ENCODE assay signal across 8 cellular contexts in the genomic region with DNA sequence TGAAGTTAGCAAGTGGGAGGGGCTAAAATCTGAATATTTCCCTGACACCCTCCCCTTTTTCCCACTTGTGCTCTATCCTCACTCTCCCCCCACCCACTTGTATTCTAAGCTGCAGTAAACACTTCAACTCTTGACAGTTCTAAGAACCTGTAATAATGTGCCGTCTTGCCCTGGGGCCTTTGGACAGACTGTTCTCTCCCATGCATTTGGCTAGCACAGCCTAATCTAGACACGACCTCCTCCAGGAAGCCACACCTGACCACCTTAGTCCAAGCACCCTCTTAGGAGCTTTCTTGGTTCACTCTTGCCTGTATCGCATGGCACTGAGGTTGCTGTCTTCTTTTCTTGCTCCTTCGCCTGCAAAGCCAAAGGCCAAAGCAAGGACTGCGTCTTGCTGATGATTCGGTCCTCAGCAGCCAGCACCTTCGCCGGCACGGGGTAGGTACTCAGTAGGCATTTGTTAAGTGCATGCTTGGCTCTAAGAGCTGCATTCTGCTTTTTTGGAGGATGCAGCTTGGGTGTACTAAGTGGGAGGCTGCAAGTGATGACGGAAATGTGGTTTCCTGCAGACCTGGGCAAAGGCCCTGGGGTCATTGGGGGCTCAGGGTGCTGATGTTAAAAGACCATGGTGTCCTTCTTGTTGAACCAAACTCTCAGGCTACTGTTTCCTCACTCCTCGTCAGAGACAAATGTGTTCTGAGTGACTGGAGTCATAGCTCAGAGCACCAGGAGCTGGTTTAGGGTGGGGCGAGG. TPM values are rescaled to one million over a fixed set of nuclear protein-coding genes. Genes with fewer than 3 reads are reported as not detected.
A peak's percentile ranks its signal among the peaks of the same experiment; 100 is the strongest.
DNase-seq lines count a peak whose midpoint lies in the region; ATAC-seq and TF ChIP-seq lines count a peak whose summit lies in the region.

No MANE protein-coding gene starts in this region.

- H3K9me3 ChIP-seq in iPS-15b (ENCODE audit: control insufficient read depth, insufficient read depth, low read length) (no peaks in the 10 kb centered on the region), tibial nerve (no peaks in the 10 kb centered on the region), ascending aorta (no peaks in the 10 kb centered on the region)

- TF ChIP-seq EP300 in tibial nerve (IDR thresholded peaks at IDR 0.05), result no peak

- WGBS in tibial nerve, 2 donors, result 68% methylated on average over 12 of the region's 12 CpGs

- CTCF ChIA-PET in activated CD4-positive, alpha-beta memory T cell treated with anti-CD3 and anti-CD28 coated beads, Interleukin-2, amount 10 ng/mL, durations not matched to agents 7 days and 5 days (lab: Charles Lee), result interaction anchor here (0.8 to 2.4 kb wide), 2 partner anchors 66 to 72 kb away, joined by 3 to 9 read pairs; no protein-coding TSS in a partner anchor

- no peaks in the 10 kb centered on the region for H3K36me3 ChIP-seq in iPS-15b (ENCODE audit: control insufficient read depth, insufficient read depth, low read length)
- no peaks in the 10 kb centered on the region for H3K36me3 ChIP-seq in tibial nerve
- H3K36me3 ChIP-seq in ascending aorta, result no peaks in the 10 kb centered on the region

- no peak overlapping the region for H3K9ac ChIP-seq in iPS-15b (ENCODE audit: low read depth, low read length)

- POLR2A ChIA-PET in activated naive CD8-positive, alpha-beta T cell treated with anti-CD3 and anti-CD28 coated beads, Interleukin-2, amount 10 ng/mL, durations not matched to agents 7 days and 5 days (lab: Charles Lee), result interaction anchor here (0.6 kb wide), 2 partner anchors 16 to 33 kb away, joined by 3 read pairs; no protein-coding TSS in a partner anchor
- POLR2A ChIA-PET in activated CD4-positive, alpha-beta memory T cell treated with anti-CD3 and anti-CD28 coated beads, Interleukin-2, amount 10 ng/mL, durations not matched to agents 7 days and 5 days (lab: Charles Lee), result interaction anchor here (2.0 to 5.4 kb wide), 2 partner anchors 15 to 35 kb away, joined by 4 to 33 read pairs; no protein-coding TSS in a partner anchor

- peaks cover 15% of the 10 kb centered on the region for H3K4me1 ChIP-seq in iPS-15b (ENCODE audit: control insufficient read depth, insufficient read depth, low read length)
- peaks cover 0 to 33% (median 13%) of the 10 kb centered on the region in 4 donors for H3K4me1 ChIP-seq in tibial nerve
- peaks cover 0 to 23% of the 10 kb centered on the region in 2 donors for H3K4me1 ChIP-seq in ascending aorta

- H3K27ac ChIP-seq in tibial nerve (peak overlapping the region in 3 of 4 donors; percentile 87 to 96 (median 96)), ascending aorta (peak overlapping the region in 1 of 2 donors; percentile 70)

- ATAC-seq in activated naive CD8-positive, alpha-beta T cell treated with anti-CD3 and anti-CD28 coated beads, Interleukin-2, amount 10 ng/mL, durations not matched to agents 7 days and 5 days (ENCODE audit: low read depth), result no peak
- ATAC-seq in activated naive CD8-positive, alpha-beta T cell treated with anti-CD3 and anti-CD28 coated beads, Interleukin-2, amount 50 U/mL, for 24 hours, result no peak
- no peak for ATAC-seq in HG02610 (IDR thresholded peaks at IDR 0.05; ENCODE audit: unreplicated experiment)

- H3K27me3 ChIP-seq in iPS-15b (ENCODE audit: control insufficient read depth, insufficient read depth, low read length), result peaks cover 6% of the 10 kb centered on the region
- H3K27me3 ChIP-seq in tibial nerve, result no peaks in the 10 kb centered on the region
- H3K27me3 ChIP-seq in ascending aorta, result no peaks in the 10 kb centered on the region

- no peak for TF ChIP-seq POLR2A in tibial nerve (IDR thresholded peaks at IDR 0.05)

- no peaks in the 10 kb centered on the region for H3K9me3 Mint-ChIP-seq in activated naive CD8-positive, alpha-beta T cell treated with anti-CD3 and anti-CD28 coated beads, Interleukin-2, amount 10 ng/mL, durations not matched to agents 7 days and 5 days
- no peaks in the 10 kb centered on the region for H3K9me3 Mint-ChIP-seq in activated naive CD8-positive, alpha-beta T cell treated with anti-CD3 and anti-CD28 coated beads, Interleukin-2, amount 50 U/mL, for 24 hours
- no peaks in the 10 kb centered on the region for H3K9me3 Mint-ChIP-seq in activated CD4-positive, alpha-beta memory T cell treated with anti-CD3 and anti-CD28 coated beads, Interleukin-2, amount 10 ng/mL, durations not matched to agents 7 days and 5 days

- DNase-seq in activated naive CD8-positive, alpha-beta T cell treated with anti-CD3 and anti-CD28 coated beads, Interleukin-2, amount 10 ng/mL, durations not matched to agents 7 days and 5 days, result no peak
- no peak for DNase-seq in activated naive CD8-positive, alpha-beta T cell treated with anti-CD3 and anti-CD28 coated beads, Interleukin-2, amount 50 U/mL, for 24 hours
- DNase-seq in activated CD4-positive, alpha-beta memory T cell treated with anti-CD3 and anti-CD28 coated beads, Interleukin-2, amount 10 ng/mL, durations not matched to agents 7 days and 5 days, result no peak
- DNase-seq in tibial nerve (ENCODE audit: low spot score in 2 of 2), result no peak
- DNase-seq in HuH-7.5 (ENCODE audit: low spot score), result no peak
- no peak for DNase-seq in ascending aorta (ENCODE audit: low spot score in 2 of 2)

- peak overlapping the region; percentile 40 for H3K4me3 Mint-ChIP-seq in activated naive CD8-positive, alpha-beta T cell treated with anti-CD3 and anti-CD28 coated beads, Interleukin-2, amount 10 ng/mL, durations not matched to agents 7 days and 5 days
- no peak overlapping the region for H3K4me3 Mint-ChIP-seq in activated naive CD8-positive, alpha-beta T cell treated with anti-CD3 and anti-CD28 coated beads, Interleukin-2, amount 50 U/mL, for 24 hours
- peak overlapping the region; percentile 48 for H3K4me3 Mint-ChIP-seq in activated CD4-positive, alpha-beta memory T cell treated with anti-CD3 and anti-CD28 coated beads, Interleukin-2, amount 10 ng/mL, durations not matched to agents 7 days and 5 days

- TF ChIP-seq CTCF in tibial nerve (IDR thresholded peaks at IDR 0.05) (no peak), ascending aorta (IDR thresholded peaks at IDR 0.05) (no peak)

- H3K4me3 ChIP-seq in iPS-15b (ENCODE audit: low read depth, low read length) (peak overlapping the region; percentile 75), tibial nerve (no peak overlapping the region), ascending aorta (no peak overlapping the region)

- peak overlapping the region; percentile 56 for H3K27ac Mint-ChIP-seq in activated naive CD8-positive, alpha-beta T cell treated with anti-CD3 and anti-CD28 coated beads, Interleukin-2, amount 10 ng/mL, durations not matched to agents 7 days and 5 days
- H3K27ac Mint-ChIP-seq in activated naive CD8-positive, alpha-beta T cell treated with anti-CD3 and anti-CD28 coated beads, Interleukin-2, amount 50 U/mL, for 24 hours, result no peak overlapping the region
- H3K27ac Mint-ChIP-seq in activated CD4-positive, alpha-beta memory T cell treated with anti-CD3 and anti-CD28 coated beads, Interleukin-2, amount 10 ng/mL, durations not matched to agents 7 days and 5 days, result peak overlapping the region; percentile 40

- intact Hi-C loops in ascending aorta (cut with DNase I), result no loop called here

- peaks cover 20% of the 10 kb centered on the region for H3K4me1 Mint-ChIP-seq in activated naive CD8-positive, alpha-beta T cell treated with anti-CD3 and anti-CD28 coated beads, Interleukin-2, amount 10 ng/mL, durations not matched to agents 7 days and 5 days
- H3K4me1 Mint-ChIP-seq in activated naive CD8-positive, alpha-beta T cell treated with anti-CD3 and anti-CD28 coated beads, Interleukin-2, amount 50 U/mL, for 24 hours, result peaks cover 28% of the 10 kb centered on the region
- peaks cover 39% of the 10 kb centered on the region for H3K4me1 Mint-ChIP-seq in activated CD4-positive, alpha-beta memory T cell treated with anti-CD3 and anti-CD28 coated beads, Interleukin-2, amount 10 ng/mL, durations not matched to agents 7 days and 5 days

- peaks cover 12% of the 10 kb centered on the region for H3K27me3 Mint-ChIP-seq in activated naive CD8-positive, alpha-beta T cell treated with anti-CD3 and anti-CD28 coated beads, Interleukin-2, amount 10 ng/mL, durations not matched to agents 7 days and 5 days
- H3K27me3 Mint-ChIP-seq in activated naive CD8-positive, alpha-beta T cell treated with anti-CD3 and anti-CD28 coated beads, Interleukin-2, amount 50 U/mL, for 24 hours, result no peaks in the 10 kb centered on the region
- peaks cover 3% of the 10 kb centered on the region for H3K27me3 Mint-ChIP-seq in activated CD4-positive, alpha-beta memory T cell treated with anti-CD3 and anti-CD28 coated beads, Interleukin-2, amount 10 ng/mL, durations not matched to agents 7 days and 5 days

- H3K36me3 Mint-ChIP-seq in activated naive CD8-positive, alpha-beta T cell treated with anti-CD3 and anti-CD28 coated beads, Interleukin-2, amount 10 ng/mL, durations not matched to agents 7 days and 5 days, result peaks cover 3% of the 10 kb centered on the region
- H3K36me3 Mint-ChIP-seq in activated naive CD8-positive, alpha-beta T cell treated with anti-CD3 and anti-CD28 coated beads, Interleukin-2, amount 50 U/mL, for 24 hours (ENCODE audit: low read depth), result peaks cover 4% of the 10 kb centered on the region
- H3K36me3 Mint-ChIP-seq in activated CD4-positive, alpha-beta memory T cell treated with anti-CD3 and anti-CD28 coated beads, Interleukin-2, amount 10 ng/mL, durations not matched to agents 7 days and 5 days (ENCODE audit: low read depth), result peaks cover 8% of the 10 kb centered on the region

RNA-seq across cellular contexts. Expression of gene ZNF710, which starts 2.0 kb away (rescaled TPM):
- total RNA-seq in activated naive CD8-positive, alpha-beta T cell treated with anti-CD3 and anti-CD28 coated beads, Interleukin-2, amount 10 ng/mL, durations not matched to agents 7 days and 5 days, result 10 to 100 TPM; 15.4 to 16.7 TPM
- 10 to 100 TPM; 19.4 to 20.7 TPM for total RNA-seq in activated CD4-positive, alpha-beta memory T cell treated with anti-CD3 and anti-CD28 coated beads, Interleukin-2, amount 10 ng/mL, durations not matched to agents 7 days and 5 days
- 10 to 100 TPM in 3 of 4 donors, 1 to 10 TPM in 1; 9.0 to 15.6 (median 11.2) TPM for total RNA-seq in tibial nerve
- 3.5 TPM for total RNA-seq in ascending aorta
